Comparison of ENCODE assay signal across 1 cellular context in genomic region chr10:35875281-35875680, GRCh38.
TF ChIP-seq lines count a peak whose summit lies in the region.

No MANE protein-coding gene starts in this region.

TF ChIP-seq in HepG2, 621 proteins besides CTCF, POLR2A, EP300 and RAD21 (continued from another document):
- no peak for TF ChIP-seq RERE (CRISPR knock-in tag; IDR thresholded peaks at IDR 0.05; ENCODE audit: low read depth)
- TF ChIP-seq ZNF609 (CRISPR knock-in tag; IDR thresholded peaks at IDR 0.05; ENCODE audit: borderline replicate concordance) = no peak
- no peak for TF ChIP-seq ZNF790 (CRISPR knock-in tag; IDR thresholded peaks at IDR 0.05; ENCODE audit: borderline replicate concordance)
- TF ChIP-seq ZNF326 (CRISPR knock-in tag; IDR thresholded peaks at IDR 0.05; ENCODE audit: borderline replicate concordance) = no peak
- no peak for TF ChIP-seq FOXK1 (CRISPR knock-in tag; IDR thresholded peaks at IDR 0.05; ENCODE audit: borderline replicate concordance, low read depth)
- TF ChIP-seq ZNF367 (CRISPR knock-in tag; IDR thresholded peaks at IDR 0.05; ENCODE audit: borderline replicate concordance) = no peak
